14 cellular contexts compared by ENCODE assay signal in genomic region chr3:52122491-52122890, GRCh38. TPM values are rescaled to one million over a fixed set of nuclear protein-coding genes. Genes with fewer than 3 reads are reported as not detected.
DNase-seq lines count a peak whose midpoint lies in the region; ATAC-seq and TF ChIP-seq lines count a peak whose summit lies in the region.
"Had no signal": no experiment of that assay in that cellular context is flagged by ENCODE, and none has a peak within 500 bp of the region (broad histone marks: within the 10 kb centered on the region; RNA-seq: fewer than 3 reads in every experiment).

No MANE protein-coding gene starts in this region.

- no peaks in the 10 kb centered on the region for H3K9me3 ChIP-seq in muscle layer of duodenum (ENCODE audit: control insufficient read depth in 1 of 2, low read length in 2 of 2)
- no peaks in the 10 kb centered on the region for H3K9me3 ChIP-seq in upper lobe of left lung
- H3K9me3 ChIP-seq: right lobe of liver, SJSA1 had no signal

- no peak for TF ChIP-seq EP300 in upper lobe of left lung (IDR thresholded peaks at IDR 0.05)

- no peak for TF ChIP-seq CTCF in upper lobe of left lung (IDR thresholded peaks at IDR 0.05)

- H3K4me3 Mint-ChIP-seq in activated CD8-positive, alpha-beta memory T cell treated with anti-CD3 and anti-CD28 coated beads, Interleukin-2, amount 10 ng/mL, durations not matched to agents 7 days and 5 days, result no peak overlapping the region
- H3K4me3 Mint-ChIP-seq: CD8-positive, alpha-beta memory T cell had no signal

- no peak for ATAC-seq in activated CD8-positive, alpha-beta memory T cell treated with anti-CD3 and anti-CD28 coated beads, Interleukin-2, amount 10 ng/mL, durations not matched to agents 7 days and 5 days
- no peak for ATAC-seq in upper lobe of left lung (ENCODE audit: low FRiP score in 2 of 2)
- no peak for ATAC-seq in GM21528 (IDR thresholded peaks at IDR 0.05; ENCODE audit: low FRiP score, unreplicated experiment)
- no peak for ATAC-seq in GM18870 (IDR thresholded peaks at IDR 0.05; ENCODE audit: unreplicated experiment)

- DNase-seq in activated CD8-positive, alpha-beta memory T cell treated with anti-CD3 and anti-CD28 coated beads, Interleukin-2, amount 10 ng/mL, durations not matched to agents 7 days and 5 days, result no peak
- DNase-seq in activated CD8-positive, alpha-beta memory T cell treated with anti-CD3 and anti-CD28 coated beads for 24 hours, result no peak
- DNase-seq in upper lobe of left lung, result peak in 1 of 2 donors; percentile 59
- no peak for DNase-seq in activated CD4-positive, alpha-beta T cell treated with anti-CD3 and anti-CD28 coated beads for 4 hours
- DNase-seq: NCI-H1417 treated with DMSO at 0.1 percent for 48 hours had no signal

- 76 to 86% methylated on average over 6 to 7 of the region's 7 CpGs for WGBS in upper lobe of left lung, 2 donors

- peak overlapping the region; percentile 31 for H3K27ac Mint-ChIP-seq in activated CD8-positive, alpha-beta memory T cell treated with anti-CD3 and anti-CD28 coated beads, Interleukin-2, amount 10 ng/mL, durations not matched to agents 7 days and 5 days

- no peaks in the 10 kb centered on the region for H3K27me3 Mint-ChIP-seq in activated CD8-positive, alpha-beta memory T cell treated with anti-CD3 and anti-CD28 coated beads, Interleukin-2, amount 10 ng/mL, durations not matched to agents 7 days and 5 days
- H3K27me3 Mint-ChIP-seq: CD8-positive, alpha-beta memory T cell had no signal

- peak overlapping the region; percentile 71 for H3K27ac ChIP-seq in cingulate gyrus (ENCODE audit: low read depth, low read length)
- peak overlapping the region; percentile 7 for H3K27ac ChIP-seq in muscle layer of duodenum (ENCODE audit: low read length)
- H3K27ac ChIP-seq in upper lobe of left lung, result peak overlapping the region; percentile 58 to 82 (median 72)
- H3K27ac ChIP-seq: SJSA1 had no signal

- H3K27me3 ChIP-seq in muscle layer of duodenum (ENCODE audit: low read depth, low read length), result no peaks in the 10 kb centered on the region
- H3K27me3 ChIP-seq in upper lobe of left lung, result no peaks in the 10 kb centered on the region
- H3K27me3 ChIP-seq: right lobe of liver, SJSA1 had no signal

- no peak overlapping the region for H3K4me3 ChIP-seq in muscle layer of duodenum (ENCODE audit: low read depth in 1 of 2, low read length in 2 of 2)
- H3K4me3 ChIP-seq in upper lobe of left lung, result no peak overlapping the region
- H3K4me3 ChIP-seq: lung, right lobe of liver, SJSA1 had no signal

- TF ChIP-seq POLR2A in upper lobe of left lung (IDR thresholded peaks at IDR 0.05), result no peak

- H3K36me3 ChIP-seq in muscle layer of duodenum (ENCODE audit: control insufficient read depth in 1 of 2, insufficient read depth in 2 of 2, low read length in 2 of 2), result no peaks in the 10 kb centered on the region
- no peaks in the 10 kb centered on the region for H3K36me3 ChIP-seq in upper lobe of left lung
- H3K36me3 ChIP-seq: right lobe of liver had no signal

- CTCF ChIA-PET in activated CD8-positive, alpha-beta memory T cell treated with anti-CD3 and anti-CD28 coated beads, Interleukin-2, amount 10 ng/mL, durations not matched to agents 7 days and 5 days (lab: Charles Lee), result interaction anchor here (1.0 to 6.4 kb wide), 21 partner anchors 14 to 909 kb away, joined by 3 to 98 read pairs (median 4); partner anchors contain the start of genes ACY1, DUSP7, POC1A and RPL29

- H3K4me1 ChIP-seq in muscle layer of duodenum (ENCODE audit: control insufficient read depth in 1 of 2, insufficient read depth in 2 of 2, low read length in 2 of 2) (peaks cover 7 to 22% of the 10 kb centered on the region in 2 donors), upper lobe of left lung (peaks cover 18 to 32% (median 27%) of the 10 kb centered on the region in 4 donors)
- H3K4me1 ChIP-seq: right lobe of liver, SJSA1 had no signal

- no peaks in the 10 kb centered on the region for H3K9me3 Mint-ChIP-seq in activated CD8-positive, alpha-beta memory T cell treated with anti-CD3 and anti-CD28 coated beads, Interleukin-2, amount 10 ng/mL, durations not matched to agents 7 days and 5 days (ENCODE audit: low read depth)
- H3K9me3 Mint-ChIP-seq: activated T-helper 2 cell treated with anti-CD3 and anti-CD28 coated beads, Interferon-gamma antibody, Interleukin-2, Interleukin-4, amounts not matched to agents 10 μg/mL and 5 μg/mL and 100 μg/mL, durations not matched to agents 14 hours and 24 hours and 36 hours; CD8-positive, alpha-beta memory T cell had no signal

- peaks cover 19% of the 10 kb centered on the region for H3K36me3 Mint-ChIP-seq in activated CD8-positive, alpha-beta memory T cell treated with anti-CD3 and anti-CD28 coated beads, Interleukin-2, amount 10 ng/mL, durations not matched to agents 7 days and 5 days
- H3K36me3 Mint-ChIP-seq: CD8-positive, alpha-beta memory T cell had no signal

- H3K4me1 Mint-ChIP-seq in activated CD8-positive, alpha-beta memory T cell treated with anti-CD3 and anti-CD28 coated beads, Interleukin-2, amount 10 ng/mL, durations not matched to agents 7 days and 5 days, result peaks cover 16% of the 10 kb centered on the region
- H3K4me1 Mint-ChIP-seq: CD8-positive, alpha-beta memory T cell had no signal

RNA-seq across cellular contexts. Expression of gene POC1A, which starts 31.7 kb away (rescaled TPM):
- total RNA-seq in activated CD8-positive, alpha-beta memory T cell treated with anti-CD3 and anti-CD28 coated beads, Interleukin-2, amount 10 ng/mL, durations not matched to agents 7 days and 5 days, result 10 to 100 TPM; 29.3 to 29.5 TPM
- total RNA-seq in upper lobe of left lung, result 1 to 10 TPM; 1.0 to 4.2 (median 2.8) TPM

Comparison
In these comparisons a context has a peak if more than half of its experiments do, and no peak if none do; other contexts are left out.
1. H3K27ac ChIP-seq: peak in every context shown above with its lines; median percentile 72 in upper lobe of left lung; 71 in cingulate gyrus; 7 in muscle layer of duodenum.
2. RNA of gene POC1A, which starts 31.7 kb away (total RNA-seq): 29.3 to 29.5 TPM in activated CD8-positive, alpha-beta memory T cell treated with anti-CD3 and anti-CD28 coated beads, Interleukin-2, amount 10 ng/mL, durations not matched to agents 7 days and 5 days; 1.0 to 4.2 TPM in upper lobe of left lung; every median in the first group is over 4 times any median in the second.